Comparison of ENCODE assay signal across 1 cellular context in genomic region chr13:46134494-46134893, GRCh38.
A peak's percentile ranks its signal among the peaks of the same experiment; 100 is the strongest.
TF ChIP-seq lines count a peak whose summit lies in the region.

No MANE protein-coding gene starts in this region.

TF ChIP-seq in IMR-90, 13 proteins besides CTCF, POLR2A, EP300 and RAD21:
- no peak for TF ChIP-seq MAZ (IDR thresholded peaks at IDR 0.05; ENCODE audit: borderline replicate concordance, low read depth, low read length)
- TF ChIP-seq MAFK (IDR thresholded peaks at IDR 0.05; ENCODE audit: low read depth, low read length), result peak; percentile 55
